ENCODE assay signal across 1 cellular context in genomic region chr11:64501500-64502427, GRCh38.
TF ChIP-seq lines count a peak whose summit lies in the region.

No MANE protein-coding gene starts in this region.

TF ChIP-seq in HepG2, 621 proteins besides CTCF, POLR2A, EP300 and RAD21 (continued from another document):
- no peak for TF ChIP-seq MNT (IDR thresholded peaks at IDR 0.05)
- TF ChIP-seq HCFC1 (IDR thresholded peaks at IDR 0.05; ENCODE audit: low read depth, low read length), result no peak
- TF ChIP-seq RARA (CRISPR knock-in tag; IDR thresholded peaks at IDR 0.05), result peak; percentile 72
- no peak for TF ChIP-seq IKZF1 (IDR thresholded peaks at IDR 0.05)
- TF ChIP-seq XRCC5 (optimal IDR thresholded peaks at IDR 0.05; ENCODE audit: low read length), result peak; percentile 29
TF ChIP-seq in HepG2: peak in this region for 34.
